12 cellular contexts compared by ENCODE assay signal in the genomic region with DNA sequence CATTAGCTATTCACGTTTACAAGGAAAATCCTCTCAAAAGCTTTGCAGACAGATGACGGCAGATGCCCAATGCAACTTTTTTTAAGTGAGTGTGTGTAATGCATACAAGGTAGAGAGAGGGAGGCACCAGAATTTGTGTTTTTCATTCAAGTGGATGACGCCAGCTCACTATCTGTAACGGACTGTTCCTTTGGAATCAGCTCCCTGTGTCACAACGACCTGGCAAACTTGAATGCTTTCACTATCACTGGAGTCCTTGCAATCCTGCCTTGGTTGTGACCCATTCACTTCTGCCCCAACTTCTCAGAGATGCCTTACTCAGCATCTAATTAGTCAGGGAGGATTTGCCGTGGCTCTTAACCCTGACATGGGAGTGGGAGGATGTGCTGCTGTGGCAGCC.
A peak's percentile ranks its signal among the peaks of the same experiment; 100 is the strongest.
DNase-seq lines count a peak whose midpoint lies in the region; ATAC-seq and TF ChIP-seq lines count a peak whose summit lies in the region.
"Had no signal": no experiment of that assay in that cellular context is flagged by ENCODE, and none has a peak within 500 bp of the region (broad histone marks: within the 10 kb centered on the region; RNA-seq: fewer than 3 reads in every experiment).

No MANE protein-coding gene starts in this region.

- H3K27ac ChIP-seq in ACC112 (ENCODE audit: low read depth, low read length): peak overlapping the region; percentile 98

- ATAC-seq in omental fat pad (ENCODE audit: low FRiP score): peak; percentile 72
- no peak for ATAC-seq in HG03457 (IDR thresholded peaks at IDR 0.05; ENCODE audit: unreplicated experiment)
- no peak for ATAC-seq in GM18870 (IDR thresholded peaks at IDR 0.05; ENCODE audit: unreplicated experiment)
- ATAC-seq: HCT116; naive thymus-derived CD4-positive, alpha-beta T cell had no signal

- TF ChIP-seq CTCF in fibroblast of pulmonary artery (IDR thresholded peaks at IDR 0.05; ENCODE audit: low read length, missing control alignments): no peak
- no peak for TF ChIP-seq CTCF in omental fat pad (IDR thresholded peaks at IDR 0.05)

- no peaks in the 10 kb centered on the region for H3K27me3 ChIP-seq in ACC112 (ENCODE audit: insufficient read depth, low read length)

- H3K36me3 ChIP-seq in ACC112 (ENCODE audit: insufficient read depth, low read length): 0 out of 2 replicates have a peak, but pooled peaks cover under 1% of the 10 kb centered on the region

- peaks cover 50% of the 10 kb centered on the region for H3K79me2 ChIP-seq in ACC112 (ENCODE audit: control insufficient read depth, insufficient read depth, low read length, unreplicated experiment)

- peak overlapping the region; percentile 65 for H2AFZ ChIP-seq in ACC112 (ENCODE audit: low read length, unreplicated experiment)

- DNase-seq in NCI-H69 (lab: John Stamatoyannopoulos, UW) (peak; percentile 75), fibroblast of pulmonary artery (ENCODE audit: low read depth) (peak; percentile 94), omental fat pad (ENCODE audit: low spot score) (no peak), DMS53 (lab: John Stamatoyannopoulos, UW) (no peak)
- no peak for DNase-seq in stimulated activated CD8-positive, alpha-beta memory T cell treated with anti-CD3 and anti-CD28 coated beads, Interleukin-4, amount 100 ng/mL, for 48 hours
- DNase-seq: naive thymus-derived CD4-positive, alpha-beta T cell; NCI-H1048; stimulated activated CD4-positive, alpha-beta T cell treated with anti-CD3 and anti-CD28 coated beads, Interleukin-2, amount 100 ng/mL, for 48 hours had no signal

- H3K4me3 ChIP-seq in ACC112 (ENCODE audit: low read depth, low read length) (peak overlapping the region; percentile 66), fibroblast of pulmonary artery (replicated peaks; ENCODE audit: low read depth, low read length) (peak overlapping the region; percentile 4)

- peaks cover 80% of the 10 kb centered on the region for H3K4me1 ChIP-seq in ACC112 (ENCODE audit: control insufficient read depth, insufficient read depth, low read length, unreplicated experiment)

Comparison
In these comparisons a context has a peak if more than half of its experiments do, and no peak if none do; other contexts are left out.
1. DNase-seq: peak in NCI-H69 (single experiment) and fibroblast of pulmonary artery (single experiment); none in omental fat pad (single experiment), stimulated activated CD8-positive, alpha-beta memory T cell treated with anti-CD3 and anti-CD28 coated beads, Interleukin-4, amount 100 ng/mL, for 48 hours (single experiment) and DMS53 (single experiment).